18 cellular contexts compared by ENCODE assay signal in the genomic region with DNA sequence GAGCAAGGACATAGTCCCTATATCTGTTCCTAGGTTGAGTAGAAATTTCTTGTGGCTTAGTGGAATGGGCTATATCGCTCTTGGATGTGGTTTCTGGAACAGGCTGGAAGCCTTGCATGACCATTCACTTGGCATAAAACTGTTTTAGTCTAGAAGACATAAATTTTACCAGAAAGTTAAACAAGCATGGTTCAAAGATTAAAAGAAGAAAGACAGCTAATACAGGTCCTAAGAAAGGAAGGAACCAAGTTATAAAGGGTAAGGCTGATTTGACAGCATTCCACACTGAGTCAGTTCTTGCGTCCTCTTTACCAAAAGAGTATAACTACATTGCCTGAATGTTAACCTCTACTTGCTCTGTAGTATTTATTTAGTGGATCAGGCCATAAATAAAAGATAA.
DNase-seq lines count a peak whose midpoint lies in the region; ATAC-seq and TF ChIP-seq lines count a peak whose summit lies in the region.
"Had no signal": no experiment of that assay in that cellular context is flagged by ENCODE, and none has a peak within 500 bp of the region (broad histone marks: within the 10 kb centered on the region; RNA-seq: fewer than 3 reads in every experiment).

No MANE protein-coding gene starts in this region.

- H3K36me3 Mint-ChIP-seq in CD4-positive, alpha-beta T cell (ENCODE audit: low read depth): no peaks in the 10 kb centered on the region
- H3K36me3 Mint-ChIP-seq: CD8-positive, alpha-beta T cell; IgD-negative memory B cell had no signal

- H3K9me3 ChIP-seq in CD4-positive, alpha-beta T cell (ENCODE audit: control insufficient read depth, low read length): no peaks in the 10 kb centered on the region

- H3K4me3 ChIP-seq in AG10803 (ENCODE audit: low read length) (no peak overlapping the region), epithelial cell of esophagus (ENCODE audit: low read length) (no peak overlapping the region)
- H3K4me3 ChIP-seq: PC-9 had no signal

- intact Hi-C loops in CD4-positive, alpha-beta T cell (cut with DNase I, micrococcal nuclease): no loop called here

- no peak for ATAC-seq in HG02798 (IDR thresholded peaks at IDR 0.05; ENCODE audit: poor library complexity, unreplicated experiment)
- no peak for ATAC-seq in HG03432 (IDR thresholded peaks at IDR 0.05; ENCODE audit: unreplicated experiment)
- ATAC-seq in CD4-positive, alpha-beta T cell (ENCODE audit: poor library complexity): no peak
- ATAC-seq: CD8-positive, alpha-beta T cell had no signal

- no peak overlapping the region for H3K27ac ChIP-seq in RWPE1
- H3K27ac ChIP-seq in CD4-positive, alpha-beta T cell (ENCODE audit: low read depth, low read length): no peak overlapping the region
- H3K27ac ChIP-seq: PC-9 had no signal

- TF ChIP-seq CTCF in AG10803 (conservative IDR thresholded peaks at IDR 0.05; ENCODE audit: low read length) (no peak), RWPE1 (conservative IDR thresholded peaks at IDR 0.05; ENCODE audit: low read depth) (no peak), epithelial cell of esophagus (IDR thresholded peaks at IDR 0.05; ENCODE audit: insufficient read depth, low read depth, low read length, missing control alignments) (no peak)
- no peak for TF ChIP-seq CTCF in CD4-positive, alpha-beta T cell (IDR thresholded peaks at IDR 0.05)

- no peaks in the 10 kb centered on the region for H3K27me3 Mint-ChIP-seq in CD4-positive, alpha-beta T cell
- H3K27me3 Mint-ChIP-seq: IgD-negative memory B cell had no signal

- H3K4me1 Mint-ChIP-seq in CD4-positive, alpha-beta T cell (ENCODE audit: low read depth): no peaks in the 10 kb centered on the region
- H3K4me1 Mint-ChIP-seq: IgD-negative memory B cell had no signal

- no peaks in the 10 kb centered on the region for H3K27me3 ChIP-seq in CD4-positive, alpha-beta T cell (ENCODE audit: control insufficient read depth, insufficient read depth, low read length)

- no peak overlapping the region for H3K4me3 Mint-ChIP-seq in CD4-positive, alpha-beta T cell
- H3K4me3 Mint-ChIP-seq: CD8-positive, alpha-beta T cell; IgD-negative memory B cell had no signal

- DNase-seq in AG10803 (ENCODE audit: low read depth) (peak; percentile 17), RWPE1 (ENCODE audit: low spot score) (peak; percentile 26), epithelial cell of esophagus (ENCODE audit: low read depth) (peak; percentile 79), iris pigment epithelial cell (ENCODE audit: low read depth) (peak; percentile 27), DMS53 treated with DMSO at 0.1 percent for 48 hours (lab: John Stamatoyannopoulos, UW; ENCODE audit: unreplicated experiment) (no peak)
- no peak for DNase-seq in CD4-positive, alpha-beta T cell
- DNase-seq: 8988T; CD8-positive, alpha-beta T cell; DMS79; NCI-H1436; NCI-H2029; NCI-H2171; NCI-H446 treated with DMSO at 0.1 percent for 48 hours; NCI-H774; PC-9 had no signal

- H3K9me3 Mint-ChIP-seq in CD4-positive, alpha-beta T cell: peaks cover 14% of the 10 kb centered on the region

- H3K27ac Mint-ChIP-seq in CD4-positive, alpha-beta T cell: no peak overlapping the region
- H3K27ac Mint-ChIP-seq: CD8-positive, alpha-beta T cell; IgD-negative memory B cell had no signal

- POLR2A ChIA-PET in RWPE1 (lab: Yijun Ruan, JAX; ENCODE audit: low non-redundant PET): no interaction called here
- POLR2A ChIA-PET in CD4-positive, alpha-beta T cell (lab: Charles Lee): no interaction called here

- CTCF ChIA-PET in RWPE1 (lab: Yijun Ruan, JAX): no interaction called here
- CTCF ChIA-PET in CD4-positive, alpha-beta T cell (lab: Charles Lee): interaction anchor here (1.0 kb wide), 1 partner anchor 9 kb away, joined by 3 read pairs; no protein-coding TSS in a partner anchor

Comparison
In these comparisons a context has a peak if more than half of its experiments do, and no peak if none do; other contexts are left out.
1. DNase-seq: peak in AG10803 (single experiment), RWPE1 (single experiment), epithelial cell of esophagus (single experiment) and iris pigment epithelial cell (single experiment); none in CD4-positive, alpha-beta T cell (0 of 10) and DMS53 treated with DMSO at 0.1 percent for 48 hours (single experiment).